Comparison of ENCODE assay signal across 9 cellular contexts in genomic region chr12:53493610-53494391, GRCh38. TPM values are rescaled to one million over a fixed set of nuclear protein-coding genes. Genes with fewer than 3 reads are reported as not detected.
DNase-seq lines count a peak whose midpoint lies in the region; ATAC-seq, FAIRE-seq and TF ChIP-seq lines count a peak whose summit lies in the region.
"Had no signal": no experiment of that assay in that cellular context is flagged by ENCODE, and none has a peak within 500 bp of the region (broad histone marks: within the 10 kb centered on the region; RNA-seq: fewer than 3 reads in every experiment).

No MANE protein-coding gene starts in this region.

- H3K79me2 ChIP-seq in endothelial cell of umbilical vein (ENCODE audit: control insufficient read depth, insufficient read depth, low read length), result peaks cover 6% of the 10 kb centered on the region

- H3K27ac ChIP-seq in endothelial cell of umbilical vein (ENCODE audit: insufficient read depth, low read depth, low read length), result peak overlapping the region; percentile 57
- H3K27ac ChIP-seq in ovary, result peak overlapping the region; percentile 73 to 76

- no peaks in the 10 kb centered on the region for H3K9me1 ChIP-seq in endothelial cell of umbilical vein (replicated peaks; ENCODE audit: control insufficient read depth, extremely low read depth, insufficient read depth, low read length)

- intact Hi-C loops in endothelial cell of umbilical vein (cut with micrococcal nuclease), result loop anchor here (1.0 kb wide), 1 partner anchor 8 kb away; the partner anchor contains the start of gene TARBP2
- intact Hi-C loops in ovary (cut with DNase I), result no loop called here

- H3K4me2 ChIP-seq in endothelial cell of umbilical vein (ENCODE audit: insufficient read depth, low read length), result peak overlapping the region; percentile 69

- POLR2A ChIA-PET in endothelial cell of umbilical vein (lab: Charles Lee), result no interaction called here

- DNase-seq in GM06990 (ENCODE audit: extremely low read depth, insufficient read length) (no peak), NT2/D1 (ENCODE audit: low read depth, low spot score) (no peak), endothelial cell of umbilical vein (ENCODE audit: low read depth, low spot score) (no peak), ovary (peak in 1 of 5 donors; percentile 37), superior temporal gyrus (ENCODE audit: extremely low spot score) (no peak), pons (ENCODE audit: low spot score) (no peak), SK-N-DZ (ENCODE audit: low spot score) (no peak)

- no peak for TF ChIP-seq POLR2A in endothelial cell of umbilical vein (IDR thresholded peaks at IDR 0.05; ENCODE audit: low read depth, low read length)
- TF ChIP-seq POLR2A in ovary (IDR thresholded peaks at IDR 0.05), result no peak

- peak overlapping the region; percentile 86 for H2AFZ ChIP-seq in endothelial cell of umbilical vein (ENCODE audit: low read depth, low read length)

- WGBS in ovary, 3 donors, result 25 to 32% (median 26%) methylated on average over 11 of the region's 11 CpGs

- H3K27me3 ChIP-seq in GM06990 (replicated peaks; ENCODE audit: control insufficient read depth, insufficient read depth, low read length) (no peaks in the 10 kb centered on the region), NT2/D1 (ENCODE audit: insufficient read depth, insufficient read length) (no peaks in the 10 kb centered on the region), endothelial cell of umbilical vein (ENCODE audit: control insufficient read depth in 2 of 2, insufficient read depth in 2 of 2, low read length in 2 of 2) (no peaks in the 10 kb centered on the region), ovary (no peaks in the 10 kb centered on the region)
- H3K27me3 ChIP-seq: SJSA1 had no signal

- TSS peak; percentile 49 for BruUV-seq in endothelial cell of umbilical vein (replicated peaks; lab: Mats Ljungman, UMichigan)

- peak overlapping the region; percentile 85 for H3K9ac ChIP-seq in NT2/D1 (ENCODE audit: insufficient read length, low read depth)
- H3K9ac ChIP-seq in endothelial cell of umbilical vein (replicated peaks; ENCODE audit: extremely low read depth, insufficient read depth, low read length), result peak overlapping the region; percentile 71

- H3K9me3 ChIP-seq in NT2/D1 (ENCODE audit: insufficient read depth, low read length), result no peaks in the 10 kb centered on the region
- no peaks in the 10 kb centered on the region for H3K9me3 ChIP-seq in endothelial cell of umbilical vein (replicated peaks; ENCODE audit: control insufficient read depth, insufficient read depth, low read length)
- H3K9me3 ChIP-seq in ovary, result no peaks in the 10 kb centered on the region
- H3K9me3 ChIP-seq: SJSA1 had no signal

- no peaks in the 10 kb centered on the region for H4K20me1 ChIP-seq in endothelial cell of umbilical vein (replicated peaks; ENCODE audit: control insufficient read depth, extremely low read depth, insufficient read depth, low read length)

- H3K4me3 ChIP-seq in GM06990 (replicated peaks; ENCODE audit: low read depth, low read length) (peak overlapping the region; percentile 53), NT2/D1 (ENCODE audit: insufficient read length, low read depth) (peak overlapping the region; percentile 64), endothelial cell of umbilical vein (replicated peaks in 1 of 3; ENCODE audit: insufficient read depth in 1 of 3, low read depth in 1 of 3, low read length in 3 of 3) (no peak overlapping the region), ovary (peak overlapping the region; percentile 59)

- dilution Hi-C loops in endothelial cell of umbilical vein (cut with MboI; ENCODE audit: extremely low pct_ligation_motif_present, low sequenced_read_pairs), result no loop called here

- FAIRE-seq in endothelial cell of umbilical vein (lab: Jason Lieb, UNC), result peak; percentile 37

- H3K4me1 ChIP-seq in NT2/D1 (ENCODE audit: insufficient read depth, insufficient read length) (peaks cover 17% of the 10 kb centered on the region), endothelial cell of umbilical vein (ENCODE audit: control insufficient read depth, extremely low read depth, insufficient read depth, low read length) (peaks cover 18% of the 10 kb centered on the region), ovary (ENCODE audit: insufficient read depth) (peaks cover 14% of the 10 kb centered on the region)

- CTCF ChIA-PET in endothelial cell of umbilical vein (lab: Charles Lee), result interaction anchor here (1.0 to 1.6 kb wide), 3 partner anchors 11 to 129 kb away, joined by 3 to 6 read pairs (median 3); no protein-coding TSS in a partner anchor

- TF ChIP-seq CTCF in GM06990 (IDR thresholded peaks at IDR 0.05; ENCODE audit: insufficient read depth, low read length, poor library complexity, severe bottlenecking) (no peak), endothelial cell of umbilical vein (IDR thresholded peaks at IDR 0.05; ENCODE audit: extremely low read depth in 1 of 2, insufficient read depth in 1 of 2, low read depth in 1 of 2, low read length in 2 of 2) (no peak), ovary (IDR thresholded peaks at IDR 0.05) (no peak)

- TF ChIP-seq EP300 in ovary (IDR thresholded peaks at IDR 0.05), result no peak

- H3K36me3 ChIP-seq in GM06990 (ENCODE audit: control insufficient read depth, insufficient read depth, low read length) (no peaks in the 10 kb centered on the region), NT2/D1 (ENCODE audit: insufficient read depth, insufficient read length, low read length) (no peaks in the 10 kb centered on the region), endothelial cell of umbilical vein (ENCODE audit: control insufficient read depth in 2 of 2, extremely low read depth in 1 of 2, insufficient read depth in 2 of 2, low read length in 2 of 2) (no peaks in the 10 kb centered on the region), ovary (no peaks in the 10 kb centered on the region)
- H3K36me3 ChIP-seq: SJSA1 had no signal

- ATAC-seq in HG02759 (IDR thresholded peaks at IDR 0.05; ENCODE audit: unreplicated experiment), result no peak

RNA-seq across cellular contexts. Expression of gene MAP3K12, which starts 5.5 kb away (rescaled TPM):
- total RNA-seq in endothelial cell of umbilical vein, result 29.3 and 33.3 TPM in 2 replicates
- 66.2 and 69.2 TPM in 2 replicates for polyA plus RNA-seq in endothelial cell of umbilical vein
- 28.2 and 33.4 TPM in 2 replicates for polyA plus RNA-seq in endothelial cell of umbilical vein (2011; cell fraction: cytosol; rRNA removed)
- 281 and 407 TPM in 2 replicates for polyA plus RNA-seq in endothelial cell of umbilical vein (2011; cell fraction: nucleus; rRNA removed)
- 35.4 and 59.5 TPM in 2 replicates for polyA plus RNA-seq in endothelial cell of umbilical vein (2012)
- 49.6 and 53.5 TPM in 2 replicates for polyA minus RNA-seq in endothelial cell of umbilical vein
- polyA minus RNA-seq in endothelial cell of umbilical vein (2011; cell fraction: cytosol; rRNA and poly(A)+ RNA removed), result 1.2 TPM
- polyA minus RNA-seq in endothelial cell of umbilical vein (2011; cell fraction: nucleus; rRNA and poly(A)+ RNA removed), result 55.7 and 57.8 TPM in 2 replicates
- total RNA-seq in ovary, result 10 to 100 TPM; 19.5 to 53.2 (median 30.8) TPM
- polyA plus RNA-seq in ovary, result 10 to 100 TPM; 19.5 to 33.4 TPM
- 20.8 and 22.1 TPM in 2 replicates for polyA plus RNA-seq in SK-N-DZ (2014; cell fraction: cytosol; rRNA removed)
- polyA plus RNA-seq in SK-N-DZ (2014; cell fraction: nucleus; rRNA removed), result 56.6 and 82.8 TPM in 2 replicates

RNA-seq across cellular contexts. Expression of gene TARBP2, which starts 7.3 kb away (rescaled TPM):
- total RNA-seq in endothelial cell of umbilical vein, result 53.8 and 57.2 TPM in 2 replicates
- polyA plus RNA-seq in endothelial cell of umbilical vein, result 82.8 and 92.1 TPM in 2 replicates
- polyA plus RNA-seq in endothelial cell of umbilical vein (2011; cell fraction: cytosol; rRNA removed), result 57.3 and 67.6 TPM in 2 replicates
- 223 and 226 TPM in 2 replicates for polyA plus RNA-seq in endothelial cell of umbilical vein (2011; cell fraction: nucleus; rRNA removed)
- polyA plus RNA-seq in endothelial cell of umbilical vein (2012), result 35.3 and 37.5 TPM in 2 replicates
- 37.3 and 38.8 TPM in 2 replicates for polyA minus RNA-seq in endothelial cell of umbilical vein
- polyA minus RNA-seq in endothelial cell of umbilical vein (2011; cell fraction: cytosol; rRNA and poly(A)+ RNA removed), result 27.0 TPM
- polyA minus RNA-seq in endothelial cell of umbilical vein (2011; cell fraction: nucleus; rRNA and poly(A)+ RNA removed), result 35.5 and 39.8 TPM in 2 replicates
- 10 to 100 TPM; 14.1 to 25.6 (median 21.9) TPM for total RNA-seq in ovary
- polyA plus RNA-seq in ovary, result 10 to 100 TPM in 1 of 2 donors, 1 to 10 TPM in 1; 9.8 to 19.9 TPM
- 81.3 and 95.8 TPM in 2 replicates for polyA plus RNA-seq in SK-N-DZ (2014; cell fraction: cytosol; rRNA removed)
- 217 and 237 TPM in 2 replicates for polyA plus RNA-seq in SK-N-DZ (2014; cell fraction: nucleus; rRNA removed)

RNA-seq across cellular contexts. Expression of gene NPFF, which starts 13.5 kb away (rescaled TPM):
- not detected in 2 replicates for total RNA-seq in endothelial cell of umbilical vein
- 0.30 TPM in 1 of 2 replicates, not detected in the other for polyA plus RNA-seq in endothelial cell of umbilical vein
- 0.22 and 0.23 TPM in 2 replicates for polyA plus RNA-seq in endothelial cell of umbilical vein (2011; cell fraction: cytosol; rRNA removed)
- polyA plus RNA-seq in endothelial cell of umbilical vein (2011; cell fraction: nucleus; rRNA removed), result 0.53 and 0.74 TPM in 2 replicates
- polyA plus RNA-seq in endothelial cell of umbilical vein (2012), result 0.59 TPM in 1 of 2 replicates, not detected in the other
- not detected in 2 replicates for polyA minus RNA-seq in endothelial cell of umbilical vein
- not detected for polyA minus RNA-seq in endothelial cell of umbilical vein (2011; cell fraction: cytosol; rRNA and poly(A)+ RNA removed)
- not detected in 2 replicates for polyA minus RNA-seq in endothelial cell of umbilical vein (2011; cell fraction: nucleus; rRNA and poly(A)+ RNA removed)
- total RNA-seq in ovary, result 1 to 10 TPM in 1 of 7 donors, under 1 TPM in 1, not detected in 5; 0.68 to 1.1 TPM
- not detected for polyA plus RNA-seq in ovary
- polyA plus RNA-seq in SK-N-DZ (2014; cell fraction: cytosol; rRNA removed), result not detected in 2 replicates
- polyA plus RNA-seq in SK-N-DZ (2014; cell fraction: nucleus; rRNA removed), result not detected in 2 replicates
- total RNA-seq: SJSA1 had no signal

RNA-seq across cellular contexts. Expression of gene PCBP2, which starts 41.9 kb away (rescaled TPM):
- total RNA-seq in endothelial cell of umbilical vein (948 and 995 TPM in 2 replicates), ovary (1,000 to 10,000 TPM in 2 of 7 donors, 100 to 1,000 TPM in 5; 413 to 1,163 (median 948) TPM)
- polyA plus RNA-seq in endothelial cell of umbilical vein (431 and 526 TPM in 2 replicates), ovary (1,000 to 10,000 TPM in 1 of 2 donors, 100 to 1,000 TPM in 1; 642 to 1,354 TPM)
- polyA plus RNA-seq in endothelial cell of umbilical vein (2011; cell fraction: cytosol; rRNA removed), result 597 and 613 TPM in 2 replicates
- polyA plus RNA-seq in endothelial cell of umbilical vein (2011; cell fraction: nucleus; rRNA removed), result 798 and 963 TPM in 2 replicates
- 733 and 847 TPM in 2 replicates for polyA plus RNA-seq in endothelial cell of umbilical vein (2012)
- polyA minus RNA-seq in endothelial cell of umbilical vein, result 909 and 921 TPM in 2 replicates
- 650 TPM for polyA minus RNA-seq in endothelial cell of umbilical vein (2011; cell fraction: cytosol; rRNA and poly(A)+ RNA removed)
- polyA minus RNA-seq in endothelial cell of umbilical vein (2011; cell fraction: nucleus; rRNA and poly(A)+ RNA removed), result 462 and 551 TPM in 2 replicates
- polyA plus RNA-seq in SK-N-DZ (2014; cell fraction: cytosol; rRNA removed), result 319 and 354 TPM in 2 replicates
- 451 and 689 TPM in 2 replicates for polyA plus RNA-seq in SK-N-DZ (2014; cell fraction: nucleus; rRNA removed)

RNA-seq across cellular contexts. Expression of gene PRR13, which starts 52.3 kb away (rescaled TPM):
- total RNA-seq in endothelial cell of umbilical vein, result 123 and 139 TPM in 2 replicates
- 60.6 and 68.9 TPM in 2 replicates for polyA plus RNA-seq in endothelial cell of umbilical vein
- polyA plus RNA-seq in endothelial cell of umbilical vein (2011; cell fraction: cytosol; rRNA removed), result 90.8 and 105 TPM in 2 replicates
- polyA plus RNA-seq in endothelial cell of umbilical vein (2011; cell fraction: nucleus; rRNA removed), result 35.4 and 40.8 TPM in 2 replicates
- 258 and 297 TPM in 2 replicates for polyA plus RNA-seq in endothelial cell of umbilical vein (2012)
- 52.6 and 64.2 TPM in 2 replicates for polyA minus RNA-seq in endothelial cell of umbilical vein
- polyA minus RNA-seq in endothelial cell of umbilical vein (2011; cell fraction: cytosol; rRNA and poly(A)+ RNA removed), result 55.0 TPM
- 15.9 and 22.5 TPM in 2 replicates for polyA minus RNA-seq in endothelial cell of umbilical vein (2011; cell fraction: nucleus; rRNA and poly(A)+ RNA removed)
- total RNA-seq in ovary, result 100 to 1,000 TPM in 4 of 7 donors, 10 to 100 TPM in 3; 46.1 to 131 (median 116) TPM
- polyA plus RNA-seq in ovary, result 100 to 1,000 TPM; 125 to 320 TPM
- 41.3 and 50.4 TPM in 2 replicates for polyA plus RNA-seq in SK-N-DZ (2014; cell fraction: cytosol; rRNA removed)
- polyA plus RNA-seq in SK-N-DZ (2014; cell fraction: nucleus; rRNA removed), result 15.8 and 50.5 TPM in 2 replicates

Comparison
In these comparisons a context has a peak if more than half of its experiments do, and no peak if none do; other contexts are left out.
1. H3K4me3 ChIP-seq: peak in GM06990 (single experiment), NT2/D1 (single experiment) and ovary (single experiment); none in endothelial cell of umbilical vein (0 of 3).